1 cellular context compared by ENCODE assay signal in the genomic region with DNA sequence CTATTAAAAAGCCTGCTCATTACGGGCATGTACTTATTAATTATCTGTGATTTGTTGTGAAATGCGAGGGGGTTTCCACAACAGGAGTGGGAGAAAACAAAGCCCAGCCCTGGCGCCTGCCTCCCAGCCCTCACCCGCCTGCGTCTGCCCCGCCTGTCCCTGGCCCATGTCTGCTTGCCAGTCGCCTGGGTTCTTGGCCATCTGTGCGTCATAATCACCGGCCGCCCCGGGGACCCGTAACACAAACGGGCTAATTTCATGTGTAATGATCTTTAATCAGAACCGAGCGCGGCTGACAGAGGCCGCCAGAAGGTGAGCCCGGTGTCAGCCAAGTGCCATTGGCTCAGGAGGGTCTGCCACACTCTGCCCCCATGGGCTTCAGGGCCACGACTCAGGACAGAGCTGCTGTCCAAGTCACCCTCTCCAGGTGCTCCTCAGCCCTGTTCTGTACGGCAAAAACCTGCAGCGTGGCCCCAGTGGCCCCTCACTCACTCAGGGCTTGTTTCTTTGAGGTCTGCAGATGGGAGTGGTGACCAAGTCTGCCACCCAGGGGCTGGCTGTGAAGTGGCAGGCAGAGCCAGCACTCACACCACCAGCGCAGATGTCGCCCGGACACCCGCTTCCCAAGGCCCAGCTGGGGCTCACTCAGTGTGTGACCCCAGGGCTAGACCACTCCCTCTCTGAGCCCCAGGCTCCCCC.
TF ChIP-seq lines count a peak whose summit lies in the region.

No MANE protein-coding gene starts in this region.

TF ChIP-seq in HCT116, 20 proteins besides CTCF, POLR2A, EP300 and RAD21 (continued from another document):
- TF ChIP-seq, protein P1, sequence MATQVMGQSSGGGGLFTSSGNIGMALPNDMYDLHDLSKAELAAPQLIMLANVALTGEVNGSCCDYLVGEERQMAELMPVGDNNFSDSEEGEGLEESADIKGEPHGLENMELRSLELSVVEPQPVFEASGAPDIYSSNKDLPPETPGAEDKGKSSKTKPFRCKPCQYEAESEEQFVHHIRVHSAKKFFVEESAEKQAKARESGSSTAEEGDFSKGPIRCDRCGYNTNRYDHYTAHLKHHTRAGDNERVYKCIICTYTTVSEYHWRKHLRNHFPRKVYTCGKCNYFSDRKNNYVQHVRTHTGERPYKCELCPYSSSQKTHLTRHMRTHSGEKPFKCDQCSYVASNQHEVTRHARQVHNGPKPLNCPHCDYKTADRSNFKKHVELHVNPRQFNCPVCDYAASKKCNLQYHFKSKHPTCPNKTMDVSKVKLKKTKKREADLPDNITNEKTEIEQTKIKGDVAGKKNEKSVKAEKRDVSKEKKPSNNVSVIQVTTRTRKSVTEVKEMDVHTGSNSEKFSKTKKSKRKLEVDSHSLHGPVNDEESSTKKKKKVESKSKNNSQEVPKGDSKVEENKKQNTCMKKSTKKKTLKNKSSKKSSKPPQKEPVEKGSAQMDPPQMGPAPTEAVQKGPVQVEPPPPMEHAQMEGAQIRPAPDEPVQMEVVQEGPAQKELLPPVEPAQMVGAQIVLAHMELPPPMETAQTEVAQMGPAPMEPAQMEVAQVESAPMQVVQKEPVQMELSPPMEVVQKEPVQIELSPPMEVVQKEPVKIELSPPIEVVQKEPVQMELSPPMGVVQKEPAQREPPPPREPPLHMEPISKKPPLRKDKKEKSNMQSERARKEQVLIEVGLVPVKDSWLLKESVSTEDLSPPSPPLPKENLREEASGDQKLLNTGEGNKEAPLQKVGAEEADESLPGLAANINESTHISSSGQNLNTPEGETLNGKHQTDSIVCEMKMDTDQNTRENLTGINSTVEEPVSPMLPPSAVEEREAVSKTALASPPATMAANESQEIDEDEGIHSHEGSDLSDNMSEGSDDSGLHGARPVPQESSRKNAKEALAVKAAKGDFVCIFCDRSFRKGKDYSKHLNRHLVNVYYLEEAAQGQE (IDR thresholded peaks at IDR 0.05; ENCODE audit: low read depth): no peak
- TF ChIP-seq CBX3 (IDR thresholded peaks at IDR 0.05; ENCODE audit: low read depth): no peak
- TF ChIP-seq ZFX (IDR thresholded peaks at IDR 0.05): no peak
- TF ChIP-seq SIN3A (IDR thresholded peaks at IDR 0.05; ENCODE audit: low read depth): no peak
- TF ChIP-seq, protein P2, sequence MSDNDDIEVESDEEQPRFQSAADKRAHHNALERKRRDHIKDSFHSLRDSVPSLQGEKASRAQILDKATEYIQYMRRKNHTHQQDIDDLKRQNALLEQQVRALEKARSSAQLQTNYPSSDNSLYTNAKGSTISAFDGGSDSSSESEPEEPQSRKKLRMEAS (IDR thresholded peaks at IDR 0.05): no peak
- no peak for TF ChIP-seq TCF7L2 (IDR thresholded peaks at IDR 0.05; ENCODE audit: borderline replicate concordance, extremely low read depth, insufficient read depth, insufficient read length)
- no peak for TF ChIP-seq CEBPB (IDR thresholded peaks at IDR 0.05; ENCODE audit: low read depth)
- TF ChIP-seq, protein P3, sequence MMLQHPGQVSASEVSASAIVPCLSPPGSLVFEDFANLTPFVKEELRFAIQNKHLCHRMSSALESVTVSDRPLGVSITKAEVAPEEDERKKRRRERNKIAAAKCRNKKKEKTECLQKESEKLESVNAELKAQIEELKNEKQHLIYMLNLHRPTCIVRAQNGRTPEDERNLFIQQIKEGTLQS (IDR thresholded peaks at IDR 0.05): no peak
- TF ChIP-seq EZH2phosphoT487 (IDR thresholded peaks at IDR 0.05; ENCODE audit: borderline replicate concordance): no peak
- TF ChIP-seq, protein P4, sequence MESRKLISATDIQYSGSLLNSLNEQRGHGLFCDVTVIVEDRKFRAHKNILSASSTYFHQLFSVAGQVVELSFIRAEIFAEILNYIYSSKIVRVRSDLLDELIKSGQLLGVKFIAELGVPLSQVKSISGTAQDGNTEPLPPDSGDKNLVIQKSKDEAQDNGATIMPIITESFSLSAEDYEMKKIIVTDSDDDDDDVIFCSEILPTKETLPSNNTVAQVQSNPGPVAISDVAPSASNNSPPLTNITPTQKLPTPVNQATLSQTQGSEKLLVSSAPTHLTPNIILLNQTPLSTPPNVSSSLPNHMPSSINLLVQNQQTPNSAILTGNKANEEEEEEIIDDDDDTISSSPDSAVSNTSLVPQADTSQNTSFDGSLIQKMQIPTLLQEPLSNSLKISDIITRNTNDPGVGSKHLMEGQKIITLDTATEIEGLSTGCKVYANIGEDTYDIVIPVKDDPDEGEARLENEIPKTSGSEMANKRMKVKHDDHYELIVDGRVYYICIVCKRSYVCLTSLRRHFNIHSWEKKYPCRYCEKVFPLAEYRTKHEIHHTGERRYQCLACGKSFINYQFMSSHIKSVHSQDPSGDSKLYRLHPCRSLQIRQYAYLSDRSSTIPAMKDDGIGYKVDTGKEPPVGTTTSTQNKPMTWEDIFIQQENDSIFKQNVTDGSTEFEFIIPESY (IDR thresholded peaks at IDR 0.05; ENCODE audit: extremely low read depth, insufficient replicate concordance, low read length): no peak
- no peak for TF ChIP-seq ZNF274 (IDR thresholded peaks at IDR 0.05; ENCODE audit: low read depth, low read length)
- no peak for TF ChIP-seq FOSL1 (IDR thresholded peaks at IDR 0.05; ENCODE audit: low read depth)
- no peak for TF ChIP-seq SRF (IDR thresholded peaks at IDR 0.05; ENCODE audit: low read depth)
- TF ChIP-seq EZH2 (IDR thresholded peaks at IDR 0.05): no peak
- TF ChIP-seq POLR2AphosphoS5 (IDR thresholded peaks at IDR 0.05; ENCODE audit: low read depth, low read length): no peak
- TF ChIP-seq ELF1 (IDR thresholded peaks at IDR 0.05; ENCODE audit: borderline replicate concordance, low read depth): no peak
- no peak for TF ChIP-seq SP1 (IDR thresholded peaks at IDR 0.05; ENCODE audit: low read depth)
